9 cellular contexts compared by ENCODE assay signal in the genomic region with DNA sequence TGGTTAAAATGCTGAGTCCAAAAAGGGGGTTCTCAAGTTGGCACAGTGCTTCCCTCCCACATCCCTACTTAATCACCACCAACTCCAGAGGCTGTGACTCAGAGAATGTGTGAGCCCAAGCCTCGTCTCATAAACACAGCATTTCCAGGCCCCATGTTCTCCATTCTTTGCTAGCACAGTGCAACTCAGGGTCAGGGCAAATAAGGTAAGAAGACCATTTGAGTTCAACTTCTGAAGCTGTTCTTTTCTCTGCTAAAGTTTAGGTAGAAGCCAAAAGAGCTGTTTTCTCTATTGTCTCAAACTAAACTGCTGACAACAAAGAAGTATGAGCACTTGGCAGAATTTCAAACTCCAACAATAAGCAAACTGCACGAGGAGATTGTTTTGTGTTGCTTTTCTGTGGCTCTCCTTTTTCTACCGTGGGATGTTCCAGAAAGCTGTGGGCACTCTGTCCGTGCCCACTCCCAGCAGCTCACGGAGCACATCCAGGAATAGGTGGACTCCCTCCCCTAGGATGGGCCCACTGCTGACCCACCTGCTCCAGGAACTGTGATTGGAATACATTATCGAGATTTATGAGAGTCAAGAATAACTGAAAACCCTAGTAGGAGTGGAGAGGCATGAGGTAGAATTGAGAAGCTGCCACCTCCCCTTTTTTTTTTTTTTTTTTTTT.
DNase-seq lines count a peak whose midpoint lies in the region; ATAC-seq and TF ChIP-seq lines count a peak whose summit lies in the region.
"Had no signal": no experiment of that assay in that cellular context is flagged by ENCODE, and none has a peak within 500 bp of the region (broad histone marks: within the 10 kb centered on the region; RNA-seq: fewer than 3 reads in every experiment).

No MANE protein-coding gene starts in this region.

- WGBS in esophagus, 2 donors = 39 to 52% methylated on average over 6 of the region's 6 CpGs

- H3K27me3 Mint-ChIP-seq in nephron (ENCODE audit: low read depth) = peaks cover 12% of the 10 kb centered on the region

- H3K4me3 Mint-ChIP-seq in nephron = peak overlapping the region in 1 of 3 experiments; percentile 41

- TF ChIP-seq CTCF in nephron (IDR thresholded peaks at IDR 0.05; ENCODE audit: unreplicated experiment in 3 of 3) = no peak

- H3K4me1 ChIP-seq in esophagus (ENCODE audit: control insufficient read depth in 2 of 2, insufficient read depth in 2 of 2, low read length in 1 of 2) = no peaks in the 10 kb centered on the region

- no peak for TF ChIP-seq EP300 in Ishikawa (IDR thresholded peaks at IDR 0.05; ENCODE audit: borderline replicate concordance)

- H3K4me1 Mint-ChIP-seq in nephron = peaks cover 31% of the 10 kb centered on the region

- ATAC-seq in HG02938 (IDR thresholded peaks at IDR 0.05; ENCODE audit: unreplicated experiment) (no peak), HG02610 (IDR thresholded peaks at IDR 0.05; ENCODE audit: unreplicated experiment) (no peak)

- no peak for TF ChIP-seq RAD21 in Ishikawa (IDR thresholded peaks at IDR 0.05; ENCODE audit: low read depth)

- H3K36me3 Mint-ChIP-seq in nephron (ENCODE audit: low read depth) = no peaks in the 10 kb centered on the region

- no peaks in the 10 kb centered on the region for H3K9me3 ChIP-seq in esophagus (ENCODE audit: control insufficient read depth in 2 of 2, insufficient read depth in 1 of 2, low read depth in 1 of 2, low read length in 1 of 2)

- H3K27ac Mint-ChIP-seq in nephron = peak overlapping the region; percentile 57 to 89 (median 85)

- H3K27ac ChIP-seq in esophagus (ENCODE audit: low read depth in 2 of 2, low read length in 1 of 2) = peak overlapping the region; percentile 24 to 34

- DNase-seq in A172 (ENCODE audit: low spot score) = peak; percentile 61
- DNase-seq in NCI-H1694 (lab: John Stamatoyannopoulos, UW) = no peak
- no peak for DNase-seq in SIG-M5 (lab: John Stamatoyannopoulos, UW)
- DNase-seq: glutamatergic neuron had no signal

- no peaks in the 10 kb centered on the region for H3K27me3 ChIP-seq in esophagus (ENCODE audit: control insufficient read depth in 1 of 2, insufficient read depth in 2 of 2, low read length in 2 of 2)

- no peak overlapping the region for H3K4me3 ChIP-seq in esophagus (ENCODE audit: low read depth in 1 of 2, low read length in 2 of 2)

- H3K9me3 Mint-ChIP-seq in nephron = no peaks in the 10 kb centered on the region

- H3K36me3 ChIP-seq in esophagus (ENCODE audit: control insufficient read depth in 2 of 2, insufficient read depth in 2 of 2, low read length in 1 of 2) = no peaks in the 10 kb centered on the region

TF ChIP-seq in Ishikawa, 13 proteins besides CTCF, POLR2A, EP300 and RAD21:
- TF ChIP-seq CEBPB (IDR thresholded peaks at IDR 0.05) = no peak
- no peak for TF ChIP-seq EGR1 (IDR thresholded peaks at IDR 0.05)
- TF ChIP-seq NFIC (IDR thresholded peaks at IDR 0.05) = 0 out of 2 replicates have a peak, but pooled peaks have one; percentile 26
- TF ChIP-seq CREB1 (IDR thresholded peaks at IDR 0.05; ENCODE audit: low read depth) = no peak
- TF ChIP-seq, protein P1, sequence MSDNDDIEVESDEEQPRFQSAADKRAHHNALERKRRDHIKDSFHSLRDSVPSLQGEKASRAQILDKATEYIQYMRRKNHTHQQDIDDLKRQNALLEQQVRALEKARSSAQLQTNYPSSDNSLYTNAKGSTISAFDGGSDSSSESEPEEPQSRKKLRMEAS (IDR thresholded peaks at IDR 0.05) = 0 out of 2 replicates have a peak, but pooled peaks have one; percentile 35
